Comparison of ENCODE assay signal across 9 cellular contexts in the genomic region with DNA sequence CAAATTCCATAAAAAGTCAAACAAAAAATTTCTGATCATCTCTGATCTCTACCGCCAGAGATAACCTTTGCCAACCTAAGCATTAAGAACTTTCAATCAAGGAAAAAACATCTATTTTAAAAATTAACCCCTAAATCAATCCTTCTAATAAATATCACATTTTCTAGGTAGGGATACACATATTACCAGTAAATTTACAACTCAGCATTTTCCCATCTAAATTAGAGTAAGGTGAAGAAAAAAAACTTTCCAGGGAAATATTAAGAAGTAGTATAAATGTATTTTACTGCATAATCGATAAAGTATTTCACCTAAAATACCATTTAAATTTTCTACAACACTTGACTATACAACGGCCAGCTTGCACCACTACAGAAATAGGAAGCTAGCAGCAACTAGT. TPM values are rescaled to one million over a fixed set of nuclear protein-coding genes. Genes with fewer than 3 reads are reported as not detected.
DNase-seq lines count a peak whose midpoint lies in the region; ATAC-seq, FAIRE-seq and TF ChIP-seq lines count a peak whose summit lies in the region.
"Had no signal": no experiment of that assay in that cellular context is flagged by ENCODE, and none has a peak within 500 bp of the region (broad histone marks: within the 10 kb centered on the region; RNA-seq: fewer than 3 reads in every experiment).

No MANE protein-coding gene starts in this region.

- no peak for DNase-seq in activated T-cell treated with anti-CD3 and anti-CD28 coated beads, Interleukin-2, amount 50 U/mL, for 24 hours
- no peak for DNase-seq in activated T-cell treated with anti-CD3 and anti-CD28 coated beads, Interleukin-2, amount 50 U/mL, for 1 hour
- DNase-seq in activated T-helper 2 cell treated with anti-CD3 and anti-CD28 coated beads, Interferon-gamma antibody, Interleukin-2, Interleukin-4, amounts not matched to agents 10 μg/mL and 5 μg/mL and 100 μg/mL, durations not matched to agents 14 hours and 24 hours and 36 hours (ENCODE audit: low spot score): no peak
- no peak for DNase-seq in keratinocyte (ENCODE audit: low read depth, low spot score)
- no peak for DNase-seq in tibial artery
- no peak for DNase-seq in ovary
- no peak for DNase-seq in activated CD8-positive, alpha-beta memory T cell treated with anti-CD3 and anti-CD28 coated beads for 24 hours
- DNase-seq: Right ventricle myocardium superior had no signal

- H4K20me1 ChIP-seq in keratinocyte (ENCODE audit: control insufficient read depth, extremely low read depth, insufficient read depth, low read length): peaks cover 10% of the 10 kb centered on the region

- no peak for TF ChIP-seq POLR2A in ovary (IDR thresholded peaks at IDR 0.05)

- H3K79me2 ChIP-seq in keratinocyte (ENCODE audit: control insufficient read depth, insufficient read depth, low read length): peaks cover 58% of the 10 kb centered on the region

- H3K9me1 ChIP-seq in keratinocyte (ENCODE audit: control insufficient read depth, extremely low read depth, insufficient read depth, low read length): no peaks in the 10 kb centered on the region

- H3K4me1 Mint-ChIP-seq in activated T-cell treated with anti-CD3 and anti-CD28 coated beads, Interleukin-2, amount 50 U/mL, for 24 hours (ENCODE audit: low read depth): peaks cover 41% of the 10 kb centered on the region
- peaks cover 37% of the 10 kb centered on the region for H3K4me1 Mint-ChIP-seq in activated T-helper 2 cell treated with anti-CD3 and anti-CD28 coated beads, Interferon-gamma antibody, Interleukin-2, Interleukin-4, amounts not matched to agents 10 μg/mL and 5 μg/mL and 100 μg/mL, durations not matched to agents 14 hours and 24 hours and 36 hours (ENCODE audit: low read depth)

- H3K9me3 ChIP-seq in keratinocyte (ENCODE audit: control insufficient read depth, low read depth, low read length) (no peaks in the 10 kb centered on the region), tibial artery (no peaks in the 10 kb centered on the region), ovary (no peaks in the 10 kb centered on the region)

- no peak overlapping the region for H2AFZ ChIP-seq in keratinocyte (ENCODE audit: control insufficient read depth, low read length)

- TF ChIP-seq EP300 in ovary (IDR thresholded peaks at IDR 0.05): no peak

- H3K4me1 ChIP-seq in keratinocyte (ENCODE audit: control insufficient read depth, extremely low read depth, insufficient read depth, low read length) (peaks cover 16% of the 10 kb centered on the region), tibial artery (peaks cover 0 to 41% (median 21%) of the 10 kb centered on the region in 4 donors), ovary (ENCODE audit: insufficient read depth) (no peaks in the 10 kb centered on the region)

- dilution Hi-C loops in keratinocyte (cut with MboI; ENCODE audit: extremely low pct_ligation_motif_present, low sequenced_read_pairs): no loop called here

- no peaks in the 10 kb centered on the region for H3K9me3 Mint-ChIP-seq in activated T-cell treated with anti-CD3 and anti-CD28 coated beads, Interleukin-2, amount 50 U/mL, for 24 hours
- H3K9me3 Mint-ChIP-seq in activated T-helper 2 cell treated with anti-CD3 and anti-CD28 coated beads, Interferon-gamma antibody, Interleukin-2, Interleukin-4, amounts not matched to agents 10 μg/mL and 5 μg/mL and 100 μg/mL, durations not matched to agents 14 hours and 24 hours and 36 hours: no peaks in the 10 kb centered on the region

- H3K27ac ChIP-seq in keratinocyte (ENCODE audit: control insufficient read depth, insufficient read depth, low read length) (peak overlapping the region; percentile 94), tibial artery (peak overlapping the region; percentile 82 to 83), ovary (peak overlapping the region in 1 of 2 donors; percentile 76)

- H3K4me2 ChIP-seq in keratinocyte (ENCODE audit: control insufficient read depth, extremely low read depth, insufficient read depth, low read depth, low read length): peak overlapping the region; percentile 80

- H3K36me3 ChIP-seq in keratinocyte (ENCODE audit: control insufficient read depth in 2 of 2, extremely low read depth in 1 of 2, insufficient read depth in 2 of 2, low read length in 2 of 2): peaks cover 0 to 11% of the 10 kb centered on the region in 2 experiments
- H3K36me3 ChIP-seq in tibial artery: no peaks in the 10 kb centered on the region
- no peaks in the 10 kb centered on the region for H3K36me3 ChIP-seq in ovary

- no peak for FAIRE-seq in keratinocyte (lab: Jason Lieb, UNC)

- no peak for TF ChIP-seq CTCF in keratinocyte (optimal IDR thresholded peaks at IDR 0.05 in 1 of 3, IDR thresholded peaks at IDR 0.05 in 1 of 3, conservative IDR thresholded peaks at IDR 0.05 in 1 of 3; ENCODE audit: extremely low read depth in 1 of 3, insufficient read depth in 2 of 3, low read length in 3 of 3)
- no peak for TF ChIP-seq CTCF in tibial artery (IDR thresholded peaks at IDR 0.05)
- no peak for TF ChIP-seq CTCF in ovary (IDR thresholded peaks at IDR 0.05)

- intact Hi-C loops in activated T-helper 2 cell treated with anti-CD3 and anti-CD28 coated beads, Interferon-gamma antibody, Interleukin-2, Interleukin-4, amounts not matched to agents 10 μg/mL and 5 μg/mL and 100 μg/mL, durations not matched to agents 14 hours and 24 hours and 36 hours (cut with micrococcal nuclease): loop anchor here (2.0 to 5.0 kb wide), 3 partner anchors 18 to 389 kb away; partner anchors contain the start of gene XPR1
- intact Hi-C loops in tibial artery (cut with DNase I; ENCODE audit: low total_unique reads) (loop anchor here (5.0 kb wide), 1 partner anchor 519 kb away; the partner anchor contains the start of gene ACBD6), ovary (cut with DNase I) (loop anchor here in 1 of 4 donors (5.0 kb wide), 1 partner anchor 66 kb away; the partner anchor contains the start of gene IER5)

- peak overlapping the region; percentile 97 for H3K27ac Mint-ChIP-seq in activated T-cell treated with anti-CD3 and anti-CD28 coated beads, Interleukin-2, amount 50 U/mL, for 24 hours
- no peak overlapping the region for H3K27ac Mint-ChIP-seq in activated T-helper 2 cell treated with anti-CD3 and anti-CD28 coated beads, Interferon-gamma antibody, Interleukin-2, Interleukin-4, amounts not matched to agents 10 μg/mL and 5 μg/mL and 100 μg/mL, durations not matched to agents 14 hours and 24 hours and 36 hours

- WGBS in ovary, 3 donors: 12 to 27% (median 16%) methylated on average over 3 of the region's 3 CpGs

- H3K4me3 Mint-ChIP-seq in activated T-cell treated with anti-CD3 and anti-CD28 coated beads, Interleukin-2, amount 50 U/mL, for 24 hours: peak overlapping the region; percentile 95
- peak overlapping the region; percentile 87 for H3K4me3 Mint-ChIP-seq in activated T-helper 2 cell treated with anti-CD3 and anti-CD28 coated beads, Interferon-gamma antibody, Interleukin-2, Interleukin-4, amounts not matched to agents 10 μg/mL and 5 μg/mL and 100 μg/mL, durations not matched to agents 14 hours and 24 hours and 36 hours (ENCODE audit: low read depth)

- H3K27me3 ChIP-seq in keratinocyte (ENCODE audit: control insufficient read depth, extremely low read depth, insufficient read depth, low read length) (no peaks in the 10 kb centered on the region), tibial artery (no peaks in the 10 kb centered on the region), ovary (no peaks in the 10 kb centered on the region)

- peak overlapping the region; percentile 96 for H3K9ac ChIP-seq in keratinocyte (ENCODE audit: control insufficient read depth, extremely low read depth, insufficient read depth, low read length)

- no peak for ATAC-seq in HG02678 (IDR thresholded peaks at IDR 0.05; ENCODE audit: unreplicated experiment)

- H3K27me3 Mint-ChIP-seq in activated T-cell treated with anti-CD3 and anti-CD28 coated beads, Interleukin-2, amount 50 U/mL, for 24 hours: no peaks in the 10 kb centered on the region
- H3K27me3 Mint-ChIP-seq in activated T-helper 2 cell treated with anti-CD3 and anti-CD28 coated beads, Interferon-gamma antibody, Interleukin-2, Interleukin-4, amounts not matched to agents 10 μg/mL and 5 μg/mL and 100 μg/mL, durations not matched to agents 14 hours and 24 hours and 36 hours (ENCODE audit: low read depth): peaks cover 14% of the 10 kb centered on the region

- peaks cover 38% of the 10 kb centered on the region for H3K36me3 Mint-ChIP-seq in activated T-cell treated with anti-CD3 and anti-CD28 coated beads, Interleukin-2, amount 50 U/mL, for 24 hours (ENCODE audit: low read depth)
- H3K36me3 Mint-ChIP-seq in activated T-helper 2 cell treated with anti-CD3 and anti-CD28 coated beads, Interferon-gamma antibody, Interleukin-2, Interleukin-4, amounts not matched to agents 10 μg/mL and 5 μg/mL and 100 μg/mL, durations not matched to agents 14 hours and 24 hours and 36 hours (ENCODE audit: low read depth): peaks cover 30% of the 10 kb centered on the region

- H3K4me3 ChIP-seq in keratinocyte (ENCODE audit: control insufficient read depth in 2 of 3, extremely low read depth in 1 of 3, insufficient read depth in 2 of 3, low read depth in 1 of 3, low read length in 3 of 3) (peak overlapping the region; percentile 91 to 98 (median 94)), tibial artery (peak overlapping the region; percentile 81 to 83), ovary (no peak overlapping the region)

RNA-seq across cellular contexts. Expression of gene STX6, which starts 1.5 kb away (rescaled TPM):
- 31.2 and 31.4 TPM in 2 replicates for total RNA-seq in activated T-helper 2 cell treated with anti-CD3 and anti-CD28 coated beads, Interferon-gamma antibody, Interleukin-2, Interleukin-4, amounts not matched to agents 10 μg/mL and 5 μg/mL and 100 μg/mL, durations not matched to agents 14 hours and 24 hours and 36 hours
- polyA plus RNA-seq in keratinocyte (27.8 to 34.5 TPM (median 30.7 TPM) in 3 replicates), ovary (10 to 100 TPM in 1 of 2 donors, 1 to 10 TPM in 1; 9.9 to 14.8 TPM)
- 14.1 TPM for polyA plus RNA-seq in keratinocyte (2011; ENCODE audit: low read depth)
- polyA plus RNA-seq in keratinocyte (2011; cell fraction: cytosol; rRNA removed): 23.2 and 30.9 TPM in 2 replicates
- 26.3 and 29.6 TPM in 2 replicates for polyA plus RNA-seq in keratinocyte (2011; cell fraction: nucleus; rRNA removed)
- 22.2 and 31.6 TPM in 2 replicates for polyA plus RNA-seq in keratinocyte (2012; ENCODE audit: low replicate concordance)
- 34.9 to 44.6 TPM (median 41.4 TPM) in 3 replicates for polyA minus RNA-seq in keratinocyte
- polyA minus RNA-seq in keratinocyte (2011; cell fraction: cytosol; rRNA and poly(A)+ RNA removed): 30.3 TPM
- 22.2 and 36.7 TPM in 2 replicates for polyA minus RNA-seq in keratinocyte (2011; cell fraction: nucleus; rRNA and poly(A)+ RNA removed)
- 10 to 100 TPM; 15.6 to 21.7 (median 18.4) TPM for total RNA-seq in ovary

RNA-seq across cellular contexts. Expression of gene MR1, which starts 12.6 kb away (rescaled TPM):
- total RNA-seq in activated T-helper 2 cell treated with anti-CD3 and anti-CD28 coated beads, Interferon-gamma antibody, Interleukin-2, Interleukin-4, amounts not matched to agents 10 μg/mL and 5 μg/mL and 100 μg/mL, durations not matched to agents 14 hours and 24 hours and 36 hours: 13.8 and 18.2 TPM in 2 replicates
- polyA plus RNA-seq in keratinocyte (24.0 to 51.5 TPM (median 32.3 TPM) in 3 replicates), ovary (10 to 100 TPM in 1 of 2 donors, 1 to 10 TPM in 1; 6.9 to 53.6 TPM)
- polyA plus RNA-seq in keratinocyte (2011; ENCODE audit: low read depth): 9.9 TPM
- 14.8 and 24.6 TPM in 2 replicates for polyA plus RNA-seq in keratinocyte (2011; cell fraction: cytosol; rRNA removed)
- polyA plus RNA-seq in keratinocyte (2011; cell fraction: nucleus; rRNA removed): 63.0 and 68.6 TPM in 2 replicates
- 16.5 and 17.2 TPM in 2 replicates for polyA plus RNA-seq in keratinocyte (2012; ENCODE audit: low replicate concordance)
- polyA minus RNA-seq in keratinocyte: 9.3 to 26.3 TPM (median 23.3 TPM) in 3 replicates
- polyA minus RNA-seq in keratinocyte (2011; cell fraction: cytosol; rRNA and poly(A)+ RNA removed): 10.9 TPM
- 54.3 and 63.7 TPM in 2 replicates for polyA minus RNA-seq in keratinocyte (2011; cell fraction: nucleus; rRNA and poly(A)+ RNA removed)
- 10 to 100 TPM in 6 of 7 donors, 1 to 10 TPM in 1; 7.4 to 21.5 (median 15.5) TPM for total RNA-seq in ovary
